Comparison of ENCODE assay signal across 25 cellular contexts in genomic region chr2:205759286-205759685, GRCh38.
"Had no signal": no experiment of that assay in that cellular context is flagged by ENCODE, and none has a peak within 500 bp of the region (broad histone marks: within the 10 kb centered on the region; RNA-seq: fewer than 3 reads in every experiment).

No MANE protein-coding gene starts in this region.

- H3K4me3 ChIP-seq: body of pancreas, cardiac muscle cell, heart right ventricle, spleen, thoracic aorta had no signal

- H3K36me3 ChIP-seq: cardiac muscle cell, thoracic aorta had no signal

- H3K27ac Mint-ChIP-seq: activated CD4-positive, alpha-beta T cell treated with anti-CD3 and anti-CD28 coated beads, Interleukin-2, amount 10 ng/mL, durations not matched to agents 7 days and 5 days; activated CD8-positive, alpha-beta memory T cell treated with anti-CD3 and anti-CD28 coated beads, Interleukin-2, amount 10 ng/mL, durations not matched to agents 7 days and 5 days; activated CD8-positive, alpha-beta T cell treated with anti-CD3 and anti-CD28 coated beads for 36 hours; activated naive CD8-positive, alpha-beta T cell treated with anti-CD3 and anti-CD28 coated beads, Interleukin-2, amount 50 U/mL, for 24 hours; activated T-helper 1 cell treated with anti-CD3 and anti-CD28 coated beads, Interleukin-12 subunit alpha, Interleukin-12 subunit beta, Interleukin-2, Interleukin-4 antibody, amounts not matched to agents 30 ng/mL and 10 ng/mL and 1 ng/mL, durations not matched to agents 14 hours and 24 hours and 36 hours; T-helper 2 cell treated with Interferon-gamma antibody and Interleukin-4, amounts not matched to agents 5 μg/mL and 100 μg/mL, for 36 hours had no signal

- H3K9me3 ChIP-seq: body of pancreas, heart right ventricle, spleen, thoracic aorta had no signal

- H3K36me3 Mint-ChIP-seq: activated CD8-positive, alpha-beta memory T cell treated with anti-CD3 and anti-CD28 coated beads, Interleukin-2, amount 10 ng/mL, durations not matched to agents 7 days and 5 days; naive B cell had no signal

- H3K27me3 ChIP-seq: cardiac muscle cell had no signal

- DNase-seq: activated CD4-positive, alpha-beta T cell treated with anti-CD3 and anti-CD28 coated beads, Interleukin-2, amount 10 ng/mL, durations not matched to agents 7 days and 5 days; activated CD4-positive, CD25-positive, alpha-beta regulatory T cell treated with anti-CD3 and anti-CD28 coated beads, Interleukin-2, amount 50 U/mL, for 72 hours; activated CD8-positive, alpha-beta memory T cell treated with anti-CD3 and anti-CD28 coated beads, Interleukin-2, amount 10 ng/mL, durations not matched to agents 7 days and 5 days; activated CD8-positive, alpha-beta T cell treated with anti-CD3 and anti-CD28 coated beads for 36 hours; activated gamma-delta T cell; activated naive CD4-positive, alpha-beta T cell treated with anti-CD3 and anti-CD28 coated beads, Interleukin-2, amount 50 U/mL, for 16 hours; activated naive CD8-positive, alpha-beta T cell treated with anti-CD3 and anti-CD28 coated beads, Interleukin-2, amount 50 U/mL, for 24 hours; activated T-cell treated with anti-CD3 and anti-CD28 coated beads for 4 hours; body of pancreas; effector CD8-positive, alpha-beta T cell; heart right ventricle; kidney; naive B cell; occipital lobe; spleen; stimulated activated CD4-positive, alpha-beta T cell treated with anti-CD3 and anti-CD28 coated beads, Interleukin-4, amount 100 ng/mL, for 1 hour; stimulated activated naive CD4-positive, alpha-beta T cell had no signal

- H3K4me1 Mint-ChIP-seq: activated CD4-positive, alpha-beta T cell treated with anti-CD3 and anti-CD28 coated beads, Interleukin-2, amount 10 ng/mL, durations not matched to agents 7 days and 5 days; activated CD8-positive, alpha-beta memory T cell treated with anti-CD3 and anti-CD28 coated beads, Interleukin-2, amount 10 ng/mL, durations not matched to agents 7 days and 5 days had no signal

- H3K27ac ChIP-seq: body of pancreas, cardiac muscle cell, spleen, VCaP had no signal

- ATAC-seq: activated CD8-positive, alpha-beta memory T cell treated with anti-CD3 and anti-CD28 coated beads, Interleukin-2, amount 10 ng/mL, durations not matched to agents 7 days and 5 days; activated CD8-positive, alpha-beta T cell treated with anti-CD3 and anti-CD28 coated beads for 36 hours; activated naive CD8-positive, alpha-beta T cell treated with anti-CD3 and anti-CD28 coated beads, Interleukin-2, amount 50 U/mL, for 24 hours; body of pancreas; esophagus mucosa; SK-N-SH treated with all-trans-retinoic acid at 6 μM for 48 hours had no signal

- H3K9me3 Mint-ChIP-seq: activated CD4-positive, alpha-beta T cell treated with anti-CD3 and anti-CD28 coated beads, Interleukin-2, amount 10 ng/mL, durations not matched to agents 7 days and 5 days; activated CD8-positive, alpha-beta T cell treated with anti-CD3 and anti-CD28 coated beads for 36 hours; activated naive CD8-positive, alpha-beta T cell treated with anti-CD3 and anti-CD28 coated beads, Interleukin-2, amount 50 U/mL, for 24 hours; activated T-helper 1 cell treated with anti-CD3 and anti-CD28 coated beads, Interleukin-12 subunit alpha, Interleukin-12 subunit beta, Interleukin-2, Interleukin-4 antibody, amounts not matched to agents 30 ng/mL and 10 ng/mL and 1 ng/mL, durations not matched to agents 14 hours and 24 hours and 36 hours; naive B cell; neural crest cell; T-helper 2 cell treated with Interferon-gamma antibody and Interleukin-4, amounts not matched to agents 5 μg/mL and 100 μg/mL, for 36 hours had no signal

- H3K4me3 Mint-ChIP-seq: activated CD4-positive, alpha-beta T cell treated with anti-CD3 and anti-CD28 coated beads, Interleukin-2, amount 10 ng/mL, durations not matched to agents 7 days and 5 days; activated CD8-positive, alpha-beta memory T cell treated with anti-CD3 and anti-CD28 coated beads, Interleukin-2, amount 10 ng/mL, durations not matched to agents 7 days and 5 days; activated CD8-positive, alpha-beta T cell treated with anti-CD3 and anti-CD28 coated beads for 36 hours; activated naive CD8-positive, alpha-beta T cell treated with anti-CD3 and anti-CD28 coated beads, Interleukin-2, amount 50 U/mL, for 24 hours; activated T-helper 1 cell treated with anti-CD3 and anti-CD28 coated beads, Interleukin-12 subunit alpha, Interleukin-12 subunit beta, Interleukin-2, Interleukin-4 antibody, amounts not matched to agents 30 ng/mL and 10 ng/mL and 1 ng/mL, durations not matched to agents 14 hours and 24 hours and 36 hours; naive B cell; neural crest cell; T-helper 2 cell treated with Interferon-gamma antibody and Interleukin-4, amounts not matched to agents 5 μg/mL and 100 μg/mL, for 36 hours had no signal
